Comparison of ENCODE assay signal across 12 cellular contexts in genomic region chr10:77478248-77478963, GRCh38.
DNase-seq lines count a peak whose midpoint lies in the region; ATAC-seq and TF ChIP-seq lines count a peak whose summit lies in the region.
"Had no signal": no experiment of that assay in that cellular context is flagged by ENCODE, and none has a peak within 500 bp of the region (broad histone marks: within the 10 kb centered on the region; RNA-seq: fewer than 3 reads in every experiment).

No MANE protein-coding gene starts in this region.

- POLR2A ChIA-PET in Panc1 (lab: Charles Lee): no interaction called here

- no peak overlapping the region for H3K27ac ChIP-seq in Panc1 (ENCODE audit: low read length)
- no peak overlapping the region for H3K27ac ChIP-seq in coronary artery
- H3K27ac ChIP-seq: tibial nerve had no signal

- no peak overlapping the region for H3K4me3 Mint-ChIP-seq in glutamatergic neuron (ENCODE audit: unreplicated experiment)
- H3K4me3 Mint-ChIP-seq: activated B cell treated with CpG ODN at 0.5 μM for 24 hours; activated T-helper 17 cell treated with anti-CD3 and anti-CD28 coated beads, Interleukin-2, amount 50 U/mL, for 72 hours had no signal

- H3K4me3 ChIP-seq in Panc1 (ENCODE audit: low read depth in 2 of 2, low read length in 2 of 2): no peak overlapping the region
- no peak overlapping the region for H3K4me3 ChIP-seq in fibroblast of mammary gland (ENCODE audit: control insufficient read depth, low read depth, low read length)
- H3K4me3 ChIP-seq in coronary artery: no peak overlapping the region
- H3K4me3 ChIP-seq: tibial nerve had no signal

- peaks cover 24% of the 10 kb centered on the region for H3K4me1 ChIP-seq in Panc1 (ENCODE audit: control insufficient read depth, insufficient read depth, low read length)
- H3K4me1 ChIP-seq: tibial nerve had no signal

- TF ChIP-seq CTCF in Panc1 (IDR thresholded peaks at IDR 0.05): no peak
- no peak for TF ChIP-seq CTCF in fibroblast of mammary gland (conservative IDR thresholded peaks at IDR 0.05; ENCODE audit: control insufficient read depth, insufficient read depth, low read depth, low read length)
- no peak for TF ChIP-seq CTCF in coronary artery (IDR thresholded peaks at IDR 0.05)
- TF ChIP-seq CTCF in glutamatergic neuron (IDR thresholded peaks at IDR 0.05; ENCODE audit: partially characterized antibody, unreplicated experiment): no peak

- no TSS peak for BruUV-seq in Panc1 (replicated peaks; lab: Mats Ljungman, UMichigan)

- in situ Hi-C loops in Panc1 (cut with HindIII; ENCODE audit: low pct_unique_long_range_greater_than_20kb, low sequenced_read_pairs): no loop called here

- peaks cover under 1% of the 10 kb centered on the region for H3K27me3 Mint-ChIP-seq in glutamatergic neuron (ENCODE audit: unreplicated experiment)
- H3K27me3 Mint-ChIP-seq: activated B cell treated with CpG ODN at 0.5 μM for 24 hours had no signal

- intact Hi-C loops in Panc1 (cut with micrococcal nuclease; ENCODE audit: unreplicated experiment): no loop called here

- CTCF ChIA-PET in Panc1 (lab: Charles Lee): no interaction called here

- H3K27ac Mint-ChIP-seq in glutamatergic neuron (ENCODE audit: unreplicated experiment): no peak overlapping the region
- H3K27ac Mint-ChIP-seq: activated B cell treated with CpG ODN at 0.5 μM for 24 hours; activated T-helper 17 cell treated with anti-CD3 and anti-CD28 coated beads, Interleukin-2, amount 50 U/mL, for 72 hours had no signal

- H3K36me3 Mint-ChIP-seq in glutamatergic neuron (ENCODE audit: unreplicated experiment): no peaks in the 10 kb centered on the region

- H3K9me3 Mint-ChIP-seq in glutamatergic neuron (ENCODE audit: unreplicated experiment): peaks cover 1% of the 10 kb centered on the region
- H3K9me3 Mint-ChIP-seq: activated B cell treated with CpG ODN at 0.5 μM for 24 hours; activated T-helper 17 cell treated with anti-CD3 and anti-CD28 coated beads, Interleukin-2, amount 50 U/mL, for 72 hours had no signal

- H3K4me1 Mint-ChIP-seq in glutamatergic neuron (ENCODE audit: low read depth, unreplicated experiment): peaks cover 9% of the 10 kb centered on the region
- H3K4me1 Mint-ChIP-seq: activated B cell treated with CpG ODN at 0.5 μM for 24 hours; activated T-helper 17 cell treated with anti-CD3 and anti-CD28 coated beads, Interleukin-2, amount 50 U/mL, for 72 hours had no signal

- H3K9me3 ChIP-seq in Panc1 (ENCODE audit: control insufficient read depth, insufficient read depth, low read depth, low read length): no peaks in the 10 kb centered on the region
- H3K9me3 ChIP-seq: tibial nerve had no signal

- peak; percentile 87 for DNase-seq in EL
- DNase-seq in Panc1 (ENCODE audit: low read depth, low spot score): peak; percentile 50
- DNase-seq in fibroblast of mammary gland (ENCODE audit: low read depth): peak; percentile 87
- DNase-seq in renal cortical epithelial cell (ENCODE audit: low read depth): peak; percentile 93
- DNase-seq in coronary artery (ENCODE audit: low spot score): no peak
- no peak for DNase-seq in glutamatergic neuron
- no peak for DNase-seq in SKM-1 treated with dmso at 0.1 percent for 144 hours (lab: John Stamatoyannopoulos, UW; ENCODE audit: unreplicated experiment)
- DNase-seq in SK-N-DZ (ENCODE audit: low spot score): no peak
- DNase-seq: activated B cell treated with CpG ODN at 0.5 μM for 24 hours, NCI-H1930 had no signal

- peak; percentile 68 for ATAC-seq in Panc1
- ATAC-seq: activated T-helper 17 cell treated with anti-CD3 and anti-CD28 coated beads, Interleukin-2, amount 50 U/mL, for 72 hours had no signal

- no peaks in the 10 kb centered on the region for H3K27me3 ChIP-seq in Panc1 (ENCODE audit: control insufficient read depth, insufficient read depth, low read length)
- H3K27me3 ChIP-seq: tibial nerve had no signal

- H3K36me3 ChIP-seq in Panc1 (ENCODE audit: control insufficient read depth, insufficient read depth, low read length): no peaks in the 10 kb centered on the region
- H3K36me3 ChIP-seq: tibial nerve had no signal

Comparison
In these comparisons a context has a peak if more than half of its experiments do, and no peak if none do; other contexts are left out.
1. DNase-seq: peak in EL (single experiment), Panc1 (single experiment), fibroblast of mammary gland (single experiment) and renal cortical epithelial cell (single experiment); none in coronary artery (single experiment), glutamatergic neuron (single experiment), SKM-1 treated with dmso at 0.1 percent for 144 hours (single experiment) and SK-N-DZ (single experiment).